11 cellular contexts compared by ENCODE assay signal in the genomic region with DNA sequence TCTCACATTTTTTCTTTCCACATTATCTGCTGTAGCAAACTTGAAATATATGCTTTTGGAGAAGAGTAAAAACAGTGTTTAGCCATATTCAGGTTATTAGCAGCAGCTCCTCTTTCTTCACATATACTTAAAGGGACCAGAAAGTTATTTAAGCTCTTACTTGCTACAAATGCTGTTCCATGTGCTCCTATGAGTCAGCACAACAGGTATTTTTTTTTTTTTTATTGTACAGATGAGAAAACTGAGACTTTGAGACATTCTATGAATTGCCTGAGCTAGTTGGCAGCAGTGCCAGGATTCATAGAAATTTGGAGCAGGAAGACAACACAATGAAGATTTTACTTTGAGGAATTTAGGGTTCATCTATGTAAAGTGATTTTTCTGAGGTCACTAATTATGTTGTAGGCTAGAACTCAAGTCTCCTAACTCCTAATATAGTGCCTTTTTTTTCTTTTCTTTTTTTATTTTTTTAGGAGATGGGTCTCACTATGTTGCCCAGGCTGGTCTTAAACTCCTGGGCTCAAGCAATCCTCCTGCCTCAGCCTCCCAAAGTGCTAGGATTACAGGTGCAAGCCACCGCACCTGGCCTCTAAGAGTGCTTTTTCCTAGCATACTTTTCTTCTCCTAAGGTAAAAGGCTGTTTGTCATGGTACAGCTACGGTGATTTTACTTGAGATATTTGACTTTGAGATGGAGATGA. TPM values are rescaled to one million over a fixed set of nuclear protein-coding genes. Genes with fewer than 3 reads are reported as not detected.
DNase-seq lines count a peak whose midpoint lies in the region; ATAC-seq and TF ChIP-seq lines count a peak whose summit lies in the region.
"Had no signal": no experiment of that assay in that cellular context is flagged by ENCODE, and none has a peak within 500 bp of the region (broad histone marks: within the 10 kb centered on the region; RNA-seq: fewer than 3 reads in every experiment).

No MANE protein-coding gene starts in this region.

- DNase-seq in left ventricle myocardium inferior (no peak), Right ventricle myocardium inferior (ENCODE audit: missing footprints) (no peak), glomerular visceral epithelial cell (ENCODE audit: extremely low spot score) (peak; percentile 8), uterus (no peak), HuH-7 (ENCODE audit: low spot score) (no peak)
- DNase-seq in activated T-helper 1 cell treated with anti-CD3 and anti-CD28 coated beads, Interleukin-12 subunit alpha, Interleukin-12 subunit beta, Interleukin-2, Interleukin-4 antibody, amounts not matched to agents 30 ng/mL and 10 ng/mL and 1 ng/mL, durations not matched to agents 14 hours and 24 hours and 36 hours (ENCODE audit: low spot score): no peak
- DNase-seq in effector CD8-positive, alpha-beta T cell (lab: John Stamatoyannopoulos, UW): no peak
- DNase-seq in stimulated activated CD4-positive, alpha-beta T cell treated with anti-CD3 and anti-CD28 coated beads, Interleukin-15, amount 100 ng/mL, for 24 hours: no peak
- DNase-seq: DMS153, islet precursor cell, NCI-H1417 treated with DMSO at 0.1 percent for 48 hours had no signal

- no peaks in the 10 kb centered on the region for H3K27me3 Mint-ChIP-seq in activated T-helper 1 cell treated with anti-CD3 and anti-CD28 coated beads, Interleukin-12 subunit alpha, Interleukin-12 subunit beta, Interleukin-2, Interleukin-4 antibody, amounts not matched to agents 30 ng/mL and 10 ng/mL and 1 ng/mL, durations not matched to agents 14 hours and 24 hours and 36 hours (ENCODE audit: insufficient read depth)

- H3K4me1 ChIP-seq in left ventricle myocardium inferior (peaks cover 92% of the 10 kb centered on the region), uterus (peaks cover 0 to 14% of the 10 kb centered on the region in 2 donors)

- H3K4me3 ChIP-seq in left ventricle myocardium inferior: no peak overlapping the region
- H3K4me3 ChIP-seq in uterus: no peak overlapping the region

- intact Hi-C loops in left ventricle myocardium inferior (cut with micrococcal nuclease): no loop called here
- intact Hi-C loops in Right ventricle myocardium inferior (cut with DNase I): loop anchor here (5.0 kb wide), 1 partner anchor 69 kb away; no protein-coding TSS in a partner anchor
- intact Hi-C loops in activated T-helper 1 cell treated with anti-CD3 and anti-CD28 coated beads, Interleukin-12 subunit alpha, Interleukin-12 subunit beta, Interleukin-2, Interleukin-4 antibody, amounts not matched to agents 30 ng/mL and 10 ng/mL and 1 ng/mL, durations not matched to agents 14 hours and 24 hours and 36 hours (cut with micrococcal nuclease): loop anchor here (5.0 kb wide), 2 partner anchors 34 to 36 kb away; no protein-coding TSS in a partner anchor
- intact Hi-C loops in uterus (cut with DNase I; ENCODE audit: low total_unique reads): loop anchor here (10.0 kb wide), 1 partner anchor 66 kb away; no protein-coding TSS in a partner anchor

- peak overlapping the region; percentile 85 for H3K27ac ChIP-seq in left ventricle myocardium inferior (replicated peaks)
- peak overlapping the region; percentile 3 to 89 for H3K27ac ChIP-seq in uterus

- no peak for TF ChIP-seq POLR2A in uterus (IDR thresholded peaks at IDR 0.05)

- peaks cover 9% of the 10 kb centered on the region for H3K36me3 ChIP-seq in left ventricle myocardium inferior
- H3K36me3 ChIP-seq in uterus: no peaks in the 10 kb centered on the region

- H3K4me3 Mint-ChIP-seq in activated T-helper 1 cell treated with anti-CD3 and anti-CD28 coated beads, Interleukin-12 subunit alpha, Interleukin-12 subunit beta, Interleukin-2, Interleukin-4 antibody, amounts not matched to agents 30 ng/mL and 10 ng/mL and 1 ng/mL, durations not matched to agents 14 hours and 24 hours and 36 hours: no peak overlapping the region

- TF ChIP-seq CTCF in left ventricle myocardium inferior (IDR thresholded peaks at IDR 0.05; ENCODE audit: borderline replicate concordance) (no peak), uterus (IDR thresholded peaks at IDR 0.05) (no peak)

- H3K27me3 ChIP-seq in left ventricle myocardium inferior (ENCODE audit: low read depth): no peaks in the 10 kb centered on the region
- H3K27me3 ChIP-seq in uterus: no peaks in the 10 kb centered on the region

- H3K27ac Mint-ChIP-seq in activated T-helper 1 cell treated with anti-CD3 and anti-CD28 coated beads, Interleukin-12 subunit alpha, Interleukin-12 subunit beta, Interleukin-2, Interleukin-4 antibody, amounts not matched to agents 30 ng/mL and 10 ng/mL and 1 ng/mL, durations not matched to agents 14 hours and 24 hours and 36 hours: peak overlapping the region; percentile 33

- ATAC-seq in Right ventricle myocardium inferior: no peak

- no peaks in the 10 kb centered on the region for H3K9me3 Mint-ChIP-seq in activated T-helper 1 cell treated with anti-CD3 and anti-CD28 coated beads, Interleukin-12 subunit alpha, Interleukin-12 subunit beta, Interleukin-2, Interleukin-4 antibody, amounts not matched to agents 30 ng/mL and 10 ng/mL and 1 ng/mL, durations not matched to agents 14 hours and 24 hours and 36 hours

- H3K4me1 Mint-ChIP-seq in activated T-helper 1 cell treated with anti-CD3 and anti-CD28 coated beads, Interleukin-12 subunit alpha, Interleukin-12 subunit beta, Interleukin-2, Interleukin-4 antibody, amounts not matched to agents 30 ng/mL and 10 ng/mL and 1 ng/mL, durations not matched to agents 14 hours and 24 hours and 36 hours (ENCODE audit: low read depth): peaks cover 69% of the 10 kb centered on the region

- peaks cover 18% of the 10 kb centered on the region for H3K36me3 Mint-ChIP-seq in activated T-helper 1 cell treated with anti-CD3 and anti-CD28 coated beads, Interleukin-12 subunit alpha, Interleukin-12 subunit beta, Interleukin-2, Interleukin-4 antibody, amounts not matched to agents 30 ng/mL and 10 ng/mL and 1 ng/mL, durations not matched to agents 14 hours and 24 hours and 36 hours (ENCODE audit: low read depth)

- no peaks in the 10 kb centered on the region for H3K9me3 ChIP-seq in left ventricle myocardium inferior (replicated peaks)
- no peaks in the 10 kb centered on the region for H3K9me3 ChIP-seq in uterus

RNA-seq across cellular contexts. Expression of a gene that starts 23.6 kb away (rescaled TPM):
- 49.9 TPM for total RNA-seq in left ventricle myocardium inferior
- total RNA-seq in Right ventricle myocardium inferior: 51.6 TPM
- 135 and 140 TPM in 2 replicates for total RNA-seq in activated T-helper 1 cell treated with anti-CD3 and anti-CD28 coated beads, Interleukin-12 subunit alpha, Interleukin-12 subunit beta, Interleukin-2, Interleukin-4 antibody, amounts not matched to agents 30 ng/mL and 10 ng/mL and 1 ng/mL, durations not matched to agents 14 hours and 24 hours and 36 hours
- 100 to 1,000 TPM in 1 of 4 donors, 10 to 100 TPM in 3; 57.9 to 198 (median 94.2) TPM for total RNA-seq in uterus

RNA-seq across cellular contexts. Expression of a gene that starts 58.1 kb away (rescaled TPM):
- total RNA-seq in left ventricle myocardium inferior (57.4 TPM), Right ventricle myocardium inferior (48.3 TPM), uterus (10 to 100 TPM; 13.3 to 48.9 (median 25.0) TPM)
- total RNA-seq in activated T-helper 1 cell treated with anti-CD3 and anti-CD28 coated beads, Interleukin-12 subunit alpha, Interleukin-12 subunit beta, Interleukin-2, Interleukin-4 antibody, amounts not matched to agents 30 ng/mL and 10 ng/mL and 1 ng/mL, durations not matched to agents 14 hours and 24 hours and 36 hours: 61.4 and 62.4 TPM in 2 replicates
